Comparison of ENCODE assay signal across 15 cellular contexts in the genomic region with DNA sequence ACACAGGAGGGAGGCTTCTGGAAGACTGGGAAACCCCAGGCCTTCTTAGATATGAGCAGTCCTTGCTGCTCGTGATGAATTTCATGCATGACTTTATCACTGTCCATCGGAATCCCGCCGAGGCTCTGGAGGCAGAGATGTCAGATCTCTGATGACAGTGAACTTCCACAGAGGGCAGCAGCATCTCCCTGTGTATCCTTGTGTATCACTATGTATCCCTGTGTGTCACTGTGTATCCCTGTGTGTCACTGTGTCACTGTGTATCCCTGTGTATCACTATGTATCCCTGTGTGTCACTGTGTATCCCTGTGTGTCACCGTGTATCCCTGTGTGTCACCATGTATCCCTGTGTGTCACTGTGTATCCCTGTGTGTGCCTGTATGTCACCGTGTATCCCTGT.
DNase-seq lines count a peak whose midpoint lies in the region; TF ChIP-seq lines count a peak whose summit lies in the region.
"Had no signal": no experiment of that assay in that cellular context is flagged by ENCODE, and none has a peak within 500 bp of the region (broad histone marks: within the 10 kb centered on the region; RNA-seq: fewer than 3 reads in every experiment).

No MANE protein-coding gene starts in this region.

- H3K9ac ChIP-seq in neural cell (ENCODE audit: low read length) (no peak overlapping the region), SK-N-SH (no peak overlapping the region)

- no peaks in the 10 kb centered on the region for H3K9me2 ChIP-seq in neural cell (ENCODE audit: insufficient read depth, low read length)
- H3K9me2 ChIP-seq in SK-N-SH = no peaks in the 10 kb centered on the region

- H3K36me3 ChIP-seq in KOPT-K1 (ENCODE audit: insufficient read depth, low read length) (peaks cover 32% of the 10 kb centered on the region), neural cell (ENCODE audit: insufficient read depth, low read length) (no peaks in the 10 kb centered on the region), SK-N-SH (replicated peaks in 1 of 2; ENCODE audit: control insufficient read depth in 1 of 2, insufficient read depth in 2 of 2, low read length in 1 of 2) (peaks cover 3 to 4% of the 10 kb centered on the region in 2 experiments)
- H3K36me3 ChIP-seq: upper lobe of right lung had no signal

- WGBS in SK-N-SH (ENCODE audit: low lambda C conversion rate) = 94% methylated on average over 6 of the region's 6 CpGs

- H3K27me3 ChIP-seq in neural cell (ENCODE audit: insufficient read depth, low read depth, low read length) (no peaks in the 10 kb centered on the region), SK-N-SH (ENCODE audit: insufficient read depth) (no peaks in the 10 kb centered on the region)
- H3K27me3 ChIP-seq: gastroesophageal sphincter, upper lobe of right lung had no signal

- TF ChIP-seq RAD21 in neural cell (conservative IDR thresholded peaks at IDR 0.05) (no peak), SK-N-SH (IDR thresholded peaks at IDR 0.05; ENCODE audit: low read length) (no peak)

- no peak overlapping the region for H3K4me3 ChIP-seq in neural cell (ENCODE audit: low read length)
- H3K4me3 ChIP-seq in SK-N-SH (ENCODE audit: low read depth in 2 of 2, low read length in 1 of 2) = no peak overlapping the region
- H3K4me3 ChIP-seq: gastroesophageal sphincter, skin epidermis, upper lobe of right lung had no signal

- H3K27ac ChIP-seq in KOPT-K1 (ENCODE audit: low read depth, low read length, poor library complexity, severe bottlenecking) = peak overlapping the region; percentile 90
- peak overlapping the region; percentile 93 for H3K27ac ChIP-seq in angular gyrus (ENCODE audit: low read depth, low read length)
- H3K27ac ChIP-seq in neural cell (ENCODE audit: low read length) = peak overlapping the region; percentile 89
- peak overlapping the region in 1 of 2 experiments; percentile 97; a peak in 1 of 4 replicates for H3K27ac ChIP-seq in SK-N-SH (ENCODE audit: low read depth in 2 of 2, low read length in 1 of 2)

- POLR2A ChIA-PET in HEK293T (lab: Yijun Ruan, JAX) (no interaction called here), SK-N-SH (lab: Yijun Ruan, JAX) (interaction anchor here (1.4 kb wide), 1 partner anchor 54 kb away, joined by 3 read pairs; no protein-coding TSS in a partner anchor)

- H3K79me2 ChIP-seq in neural cell (replicated peaks; ENCODE audit: insufficient read depth, low read length) (no peaks in the 10 kb centered on the region), SK-N-SH (ENCODE audit: insufficient read depth) (no peaks in the 10 kb centered on the region)

- TF ChIP-seq EP300 in neural cell (conservative IDR thresholded peaks at IDR 0.05; ENCODE audit: poor library complexity, severe bottlenecking) (no peak), SK-N-SH (IDR thresholded peaks at IDR 0.05; ENCODE audit: borderline replicate concordance in 1 of 2, low read depth in 1 of 2, low read length in 1 of 2) (no peak)

- CTCF ChIA-PET in HEK293T (lab: Yijun Ruan, JAX) = no interaction called here
- CTCF ChIA-PET in SK-N-SH (lab: Yijun Ruan, JAX) = no interaction called here

- H3K9me3 ChIP-seq in KOPT-K1 (ENCODE audit: insufficient read depth, low read length, poor library complexity, severe bottlenecking) = no peaks in the 10 kb centered on the region
- no peaks in the 10 kb centered on the region for H3K9me3 ChIP-seq in neural cell (ENCODE audit: low read length)
- no peaks in the 10 kb centered on the region for H3K9me3 ChIP-seq in SK-N-SH
- H3K9me3 ChIP-seq: gastroesophageal sphincter, upper lobe of right lung had no signal

- no peaks in the 10 kb centered on the region for H4K20me1 ChIP-seq in neural cell (ENCODE audit: insufficient read depth)
- no peaks in the 10 kb centered on the region for H4K20me1 ChIP-seq in SK-N-SH (ENCODE audit: insufficient read depth)

- no peak overlapping the region for H2AFZ ChIP-seq in neural cell (ENCODE audit: low read depth, low read length)
- no peak overlapping the region for H2AFZ ChIP-seq in SK-N-SH (ENCODE audit: low read depth)

- TF ChIP-seq CTCF in neural cell (IDR thresholded peaks at IDR 0.05; ENCODE audit: poor library complexity, severe bottlenecking) (no peak), SK-N-SH (IDR thresholded peaks at IDR 0.05) (no peak)

- peaks cover 33 to 60% of the 10 kb centered on the region in 2 experiments for H3K4me1 ChIP-seq in SK-N-SH (ENCODE audit: control insufficient read depth in 1 of 2, insufficient read depth in 2 of 2, low read depth in 1 of 2, low read length in 1 of 2)

- DNase-seq in NCI-H82 (lab: John Stamatoyannopoulos, UW) = peak; percentile 23
- DNase-seq in NCI-H82 treated with DMSO at 0.1 percent for 48 hours (lab: John Stamatoyannopoulos, UW; ENCODE audit: unreplicated experiment) = no peak
- no peak for DNase-seq in HEK293T (ENCODE audit: extremely low spot score)
- no peak for DNase-seq in HK-2 (ENCODE audit: unreplicated experiment)
- DNase-seq in SK-N-SH = no peak
- DNase-seq: 8988T, DMS 273 treated with DMSO at 0.1 percent for 48 hours, GOT3, NCI-H1417 treated with DMSO at 0.1 percent for 48 hours had no signal

- no peak overlapping the region for H3K4me2 ChIP-seq in neural cell (ENCODE audit: low read length)
- H3K4me2 ChIP-seq in SK-N-SH = no peak overlapping the region

- H3F3A ChIP-seq in neural cell (ENCODE audit: insufficient read depth, low read length, poor library complexity, severe bottlenecking) (peaks cover 9% of the 10 kb centered on the region), SK-N-SH (replicated peaks; ENCODE audit: insufficient read depth) (peaks cover 21% of the 10 kb centered on the region)

TF ChIP-seq in neural cell, 6 proteins besides CTCF, POLR2A, EP300 and RAD21 (continues in another document):
- TF ChIP-seq EZH2 (IDR thresholded peaks at IDR 0.05; ENCODE audit: borderline replicate concordance, insufficient read depth, low read length, poor library complexity, severe bottlenecking) = no peak
- no peak for TF ChIP-seq TAF1 (IDR thresholded peaks at IDR 0.05; ENCODE audit: low read depth)
- TF ChIP-seq SMC3 (conservative IDR thresholded peaks at IDR 0.05; ENCODE audit: poor library complexity) = no peak

TF ChIP-seq in HEK293T, 16 proteins besides CTCF, POLR2A, EP300 and RAD21:
- TF ChIP-seq SUZ12 (IDR thresholded peaks at IDR 0.05) (no peak), FOXA1 (IDR thresholded peaks at IDR 0.05) (no peak), TARDBP (IDR thresholded peaks at IDR 0.05) (no peak), BHLHE40 (IDR thresholded peaks at IDR 0.05; ENCODE audit: borderline replicate concordance) (no peak), FOXM1 (IDR thresholded peaks at IDR 0.05; ENCODE audit: borderline replicate concordance) (no peak), FOXK2 (IDR thresholded peaks at IDR 0.05) (no peak)

TF ChIP-seq in SK-N-SH, 30 proteins besides CTCF, POLR2A, EP300 and RAD21 (continues in another document):
- TF ChIP-seq EZH2phosphoT487 (IDR thresholded peaks at IDR 0.05; ENCODE audit: borderline replicate concordance, low read depth) (no peak), TEAD4 (IDR thresholded peaks at IDR 0.05; ENCODE audit: borderline replicate concordance, insufficient read depth) (no peak), ELF1 (IDR thresholded peaks at IDR 0.05) (no peak), SIN3A (IDR thresholded peaks at IDR 0.05; ENCODE audit: borderline replicate concordance, low read depth, low read length) (no peak), RXRA (IDR thresholded peaks at IDR 0.05; ENCODE audit: borderline replicate concordance, low read depth) (no peak), RCOR1 (IDR thresholded peaks at IDR 0.05; ENCODE audit: low read length) (no peak), JUND (IDR thresholded peaks at IDR 0.05) (no peak), TCF12 (IDR thresholded peaks at IDR 0.05) (no peak), POLR2AphosphoS5 (IDR thresholded peaks at IDR 0.05; ENCODE audit: low read depth, low read length) (no peak), MXI1 (IDR thresholded peaks at IDR 0.05; ENCODE audit: low read depth, low read length) (no peak), NRF1 (IDR thresholded peaks at IDR 0.05; ENCODE audit: low read depth, low read length) (no peak), FOSL2 (IDR thresholded peaks at IDR 0.05; ENCODE audit: borderline replicate concordance, low read depth) (no peak), MEF2A (IDR thresholded peaks at IDR 0.05; ENCODE audit: borderline replicate concordance, low read depth) (no peak)
- TF ChIP-seq, protein P1, sequence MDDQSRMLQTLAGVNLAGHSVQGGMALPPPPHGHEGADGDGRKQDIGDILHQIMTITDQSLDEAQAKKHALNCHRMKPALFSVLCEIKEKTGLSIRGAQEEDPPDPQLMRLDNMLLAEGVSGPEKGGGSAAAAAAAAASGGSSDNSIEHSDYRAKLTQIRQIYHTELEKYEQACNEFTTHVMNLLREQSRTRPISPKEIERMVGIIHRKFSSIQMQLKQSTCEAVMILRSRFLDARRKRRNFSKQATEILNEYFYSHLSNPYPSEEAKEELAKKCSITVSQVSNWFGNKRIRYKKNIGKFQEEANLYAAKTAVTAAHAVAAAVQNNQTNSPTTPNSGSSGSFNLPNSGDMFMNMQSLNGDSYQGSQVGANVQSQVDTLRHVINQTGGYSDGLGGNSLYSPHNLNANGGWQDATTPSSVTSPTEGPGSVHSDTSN (IDR thresholded peaks at IDR 0.05) = no peak
- TF ChIP-seq, protein P2, sequence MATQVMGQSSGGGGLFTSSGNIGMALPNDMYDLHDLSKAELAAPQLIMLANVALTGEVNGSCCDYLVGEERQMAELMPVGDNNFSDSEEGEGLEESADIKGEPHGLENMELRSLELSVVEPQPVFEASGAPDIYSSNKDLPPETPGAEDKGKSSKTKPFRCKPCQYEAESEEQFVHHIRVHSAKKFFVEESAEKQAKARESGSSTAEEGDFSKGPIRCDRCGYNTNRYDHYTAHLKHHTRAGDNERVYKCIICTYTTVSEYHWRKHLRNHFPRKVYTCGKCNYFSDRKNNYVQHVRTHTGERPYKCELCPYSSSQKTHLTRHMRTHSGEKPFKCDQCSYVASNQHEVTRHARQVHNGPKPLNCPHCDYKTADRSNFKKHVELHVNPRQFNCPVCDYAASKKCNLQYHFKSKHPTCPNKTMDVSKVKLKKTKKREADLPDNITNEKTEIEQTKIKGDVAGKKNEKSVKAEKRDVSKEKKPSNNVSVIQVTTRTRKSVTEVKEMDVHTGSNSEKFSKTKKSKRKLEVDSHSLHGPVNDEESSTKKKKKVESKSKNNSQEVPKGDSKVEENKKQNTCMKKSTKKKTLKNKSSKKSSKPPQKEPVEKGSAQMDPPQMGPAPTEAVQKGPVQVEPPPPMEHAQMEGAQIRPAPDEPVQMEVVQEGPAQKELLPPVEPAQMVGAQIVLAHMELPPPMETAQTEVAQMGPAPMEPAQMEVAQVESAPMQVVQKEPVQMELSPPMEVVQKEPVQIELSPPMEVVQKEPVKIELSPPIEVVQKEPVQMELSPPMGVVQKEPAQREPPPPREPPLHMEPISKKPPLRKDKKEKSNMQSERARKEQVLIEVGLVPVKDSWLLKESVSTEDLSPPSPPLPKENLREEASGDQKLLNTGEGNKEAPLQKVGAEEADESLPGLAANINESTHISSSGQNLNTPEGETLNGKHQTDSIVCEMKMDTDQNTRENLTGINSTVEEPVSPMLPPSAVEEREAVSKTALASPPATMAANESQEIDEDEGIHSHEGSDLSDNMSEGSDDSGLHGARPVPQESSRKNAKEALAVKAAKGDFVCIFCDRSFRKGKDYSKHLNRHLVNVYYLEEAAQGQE (IDR thresholded peaks at IDR 0.05; ENCODE audit: low read depth, low read length) = no peak
